18 cellular contexts compared by ENCODE assay signal in genomic region chr2:181178130-181178529, GRCh38.
A peak's percentile ranks its signal among the peaks of the same experiment; 100 is the strongest.
DNase-seq lines count a peak whose midpoint lies in the region; ATAC-seq and TF ChIP-seq lines count a peak whose summit lies in the region.
"Had no signal": no experiment of that assay in that cellular context is flagged by ENCODE, and none has a peak within 500 bp of the region (broad histone marks: within the 10 kb centered on the region; RNA-seq: fewer than 3 reads in every experiment).

No MANE protein-coding gene starts in this region.

- CTCF ChIA-PET in activated naive CD4-positive, alpha-beta T cell treated with anti-CD3 and anti-CD28 coated beads, Interleukin-2, amount 10 ng/mL, durations not matched to agents 7 days and 5 days (lab: Charles Lee), result interaction anchor here (0.7 to 1.8 kb wide), 11 partner anchors 9 to 280 kb away, joined by 3 to 9 read pairs (median 3); no protein-coding TSS in a partner anchor
- CTCF ChIA-PET in activated CD4-positive, alpha-beta memory T cell treated with anti-CD3 and anti-CD28 coated beads for 36 hours (lab: Charles Lee), result interaction anchor here (0.7 to 1.5 kb wide), 7 partner anchors 8 to 126 kb away, joined by 3 to 5 read pairs (median 3); no protein-coding TSS in a partner anchor

- in situ Hi-C loops in gastrocnemius medialis (cut with MboI; ENCODE audit: low sequenced_read_pairs in 4 of 4), result no loop called here

- no peak overlapping the region for H3K4me3 ChIP-seq in gastrocnemius medialis
- H3K4me3 ChIP-seq: HAP-1, Peyer's patch, sigmoid colon, upper lobe of left lung had no signal

- H3K27ac ChIP-seq in gastrocnemius medialis, result no peak overlapping the region
- H3K27ac ChIP-seq: neutrophil, Peyer's patch, sigmoid colon, upper lobe of left lung, WERI-Rb-1 had no signal

- no peak overlapping the region for H3K27ac Mint-ChIP-seq in activated naive CD4-positive, alpha-beta T cell treated with anti-CD3 and anti-CD28 coated beads, Interleukin-2, amount 50 U/mL, for 72 hours
- no peak overlapping the region for H3K27ac Mint-ChIP-seq in activated naive CD4-positive, alpha-beta T cell treated with anti-CD3 and anti-CD28 coated beads, Interleukin-2, amount 10 ng/mL, durations not matched to agents 7 days and 5 days
- peak overlapping the region; percentile 73 for H3K27ac Mint-ChIP-seq in activated CD4-positive, alpha-beta memory T cell treated with anti-CD3 and anti-CD28 coated beads for 36 hours
- peak overlapping the region in 1 of 2 donors; percentile 55 for H3K27ac Mint-ChIP-seq in stimulated activated naive CD8-positive, alpha-beta T cell treated with anti-CD3 and anti-CD28 coated beads, Interleukin-15, amount 100 ng/mL, for 72 hours
- no peak overlapping the region for H3K27ac Mint-ChIP-seq in HFFc6
- H3K27ac Mint-ChIP-seq: dendritic cell treated with granulocyte-macrophage colony-stimulating factor and Interleukin-4, amounts not matched to agents 40 ng/mL and 50 ng/mL, for 4 days had no signal

- H3K9me3 Mint-ChIP-seq in activated naive CD4-positive, alpha-beta T cell treated with anti-CD3 and anti-CD28 coated beads, Interleukin-2, amount 50 U/mL, for 72 hours, result peaks cover 0 to 9% of the 10 kb centered on the region in 2 donors
- peaks cover 15% of the 10 kb centered on the region for H3K9me3 Mint-ChIP-seq in activated naive CD4-positive, alpha-beta T cell treated with anti-CD3 and anti-CD28 coated beads, Interleukin-2, amount 10 ng/mL, durations not matched to agents 7 days and 5 days
- no peaks in the 10 kb centered on the region for H3K9me3 Mint-ChIP-seq in activated CD4-positive, alpha-beta memory T cell treated with anti-CD3 and anti-CD28 coated beads for 36 hours
- H3K9me3 Mint-ChIP-seq in stimulated activated naive CD8-positive, alpha-beta T cell treated with anti-CD3 and anti-CD28 coated beads, Interleukin-15, amount 100 ng/mL, for 72 hours, result peaks cover 5 to 16% of the 10 kb centered on the region in 2 donors
- H3K9me3 Mint-ChIP-seq in HFFc6, result no peaks in the 10 kb centered on the region

- TF ChIP-seq CTCF in gastrocnemius medialis (IDR thresholded peaks at IDR 0.05 in 4 of 5, conservative IDR thresholded peaks at IDR 0.05 in 1 of 5) (no peak), HFFc6 (IDR thresholded peaks at IDR 0.05) (no peak)

- H3K4me1 ChIP-seq in gastrocnemius medialis, result peaks cover 4 to 14% of the 10 kb centered on the region in 2 donors
- H3K4me1 ChIP-seq: HAP-1, Peyer's patch, upper lobe of left lung had no signal

- no peak for TF ChIP-seq POLR2A in gastrocnemius medialis (IDR thresholded peaks at IDR 0.05)

- POLR2A ChIA-PET in activated CD4-positive, alpha-beta memory T cell treated with anti-CD3 and anti-CD28 coated beads for 36 hours (lab: Charles Lee), result no interaction called here

- peaks cover 34% of the 10 kb centered on the region for H3K4me1 Mint-ChIP-seq in activated naive CD4-positive, alpha-beta T cell treated with anti-CD3 and anti-CD28 coated beads, Interleukin-2, amount 10 ng/mL, durations not matched to agents 7 days and 5 days
- H3K4me1 Mint-ChIP-seq in activated CD4-positive, alpha-beta memory T cell treated with anti-CD3 and anti-CD28 coated beads for 36 hours (ENCODE audit: low read depth), result peaks cover 46% of the 10 kb centered on the region
- H3K4me1 Mint-ChIP-seq in stimulated activated naive CD8-positive, alpha-beta T cell treated with anti-CD3 and anti-CD28 coated beads, Interleukin-15, amount 100 ng/mL, for 72 hours, result peaks cover 58% of the 10 kb centered on the region
- peaks cover 19% of the 10 kb centered on the region; the same call in 1 of the 2 replicates for H3K4me1 Mint-ChIP-seq in HFFc6 (ENCODE audit: low read depth)

- H3K9me3 ChIP-seq in gastrocnemius medialis, result no peaks in the 10 kb centered on the region
- H3K9me3 ChIP-seq: HAP-1, neutrophil, Peyer's patch, sigmoid colon, upper lobe of left lung had no signal

- no peaks in the 10 kb centered on the region for H3K27me3 Mint-ChIP-seq in activated naive CD4-positive, alpha-beta T cell treated with anti-CD3 and anti-CD28 coated beads, Interleukin-2, amount 10 ng/mL, durations not matched to agents 7 days and 5 days
- H3K27me3 Mint-ChIP-seq in activated CD4-positive, alpha-beta memory T cell treated with anti-CD3 and anti-CD28 coated beads for 36 hours, result no peaks in the 10 kb centered on the region
- H3K27me3 Mint-ChIP-seq in stimulated activated naive CD8-positive, alpha-beta T cell treated with anti-CD3 and anti-CD28 coated beads, Interleukin-15, amount 100 ng/mL, for 72 hours, result no peaks in the 10 kb centered on the region
- H3K27me3 Mint-ChIP-seq in HFFc6 (ENCODE audit: insufficient read depth), result no peaks in the 10 kb centered on the region
- H3K27me3 Mint-ChIP-seq: dendritic cell treated with granulocyte-macrophage colony-stimulating factor and Interleukin-4, amounts not matched to agents 40 ng/mL and 50 ng/mL, for 4 days had no signal

- H3K36me3 Mint-ChIP-seq in activated naive CD4-positive, alpha-beta T cell treated with anti-CD3 and anti-CD28 coated beads, Interleukin-2, amount 50 U/mL, for 72 hours, result peaks cover 10 to 30% of the 10 kb centered on the region in 2 donors
- peaks cover 32% of the 10 kb centered on the region for H3K36me3 Mint-ChIP-seq in activated naive CD4-positive, alpha-beta T cell treated with anti-CD3 and anti-CD28 coated beads, Interleukin-2, amount 10 ng/mL, durations not matched to agents 7 days and 5 days
- H3K36me3 Mint-ChIP-seq in activated CD4-positive, alpha-beta memory T cell treated with anti-CD3 and anti-CD28 coated beads for 36 hours, result peaks cover 5% of the 10 kb centered on the region
- H3K36me3 Mint-ChIP-seq in HFFc6 (ENCODE audit: low read depth), result no peaks in the 10 kb centered on the region

- peak in 1 of 2 donors; percentile 21 for DNase-seq in activated naive CD4-positive, alpha-beta T cell treated with anti-CD3 and anti-CD28 coated beads, Interleukin-2, amount 50 U/mL, for 72 hours (ENCODE audit: low spot score in 2 of 2)
- DNase-seq in activated naive CD4-positive, alpha-beta T cell treated with anti-CD3 and anti-CD28 coated beads, Interleukin-2, amount 10 ng/mL, durations not matched to agents 7 days and 5 days, result no peak
- no peak for DNase-seq in activated CD4-positive, alpha-beta memory T cell treated with anti-CD3 and anti-CD28 coated beads for 36 hours
- no peak for DNase-seq in stimulated activated naive CD8-positive, alpha-beta T cell treated with anti-CD3 and anti-CD28 coated beads, Interleukin-15, amount 100 ng/mL, for 72 hours
- DNase-seq in gastrocnemius medialis, result no peak
- DNase-seq in AG20443 (ENCODE audit: low spot score), result no peak
- DNase-seq in HFFc6, result no peak
- DNase-seq: kidney, NCI-H2029 treated with DMSO at 0.1 percent for 48 hours, NCI-H526 treated with DMSO at 0.1 percent for 48 hours, sigmoid colon, upper lobe of left lung had no signal

- intact Hi-C loops in activated CD4-positive, alpha-beta memory T cell treated with anti-CD3 and anti-CD28 coated beads for 36 hours (cut with micrococcal nuclease), result loop anchor here (2.0 to 5.0 kb wide), 6 partner anchors 13 to 281 kb away; no protein-coding TSS in a partner anchor
- intact Hi-C loops in gastrocnemius medialis (cut with DNase I; ENCODE audit: low total_unique reads), result no loop called here

- no peaks in the 10 kb centered on the region for H3K36me3 ChIP-seq in gastrocnemius medialis
- H3K36me3 ChIP-seq: HAP-1, neutrophil, Peyer's patch, sigmoid colon, upper lobe of left lung, WERI-Rb-1 had no signal

- ATAC-seq in activated naive CD4-positive, alpha-beta T cell treated with anti-CD3 and anti-CD28 coated beads, Interleukin-2, amount 50 U/mL, for 72 hours, result peak; percentile 64 to 91
- ATAC-seq in HG02759 (IDR thresholded peaks at IDR 0.05; ENCODE audit: unreplicated experiment) (peak; percentile 49), gastrocnemius medialis (no peak)
- peak; percentile 83 for ATAC-seq in stimulated activated naive CD8-positive, alpha-beta T cell treated with anti-CD3 and anti-CD28 coated beads, Interleukin-15, amount 100 ng/mL, for 72 hours

- H3K4me3 Mint-ChIP-seq in activated naive CD4-positive, alpha-beta T cell treated with anti-CD3 and anti-CD28 coated beads, Interleukin-2, amount 10 ng/mL, durations not matched to agents 7 days and 5 days, result no peak overlapping the region
- no peak overlapping the region for H3K4me3 Mint-ChIP-seq in activated CD4-positive, alpha-beta memory T cell treated with anti-CD3 and anti-CD28 coated beads for 36 hours
- H3K4me3 Mint-ChIP-seq in stimulated activated naive CD8-positive, alpha-beta T cell treated with anti-CD3 and anti-CD28 coated beads, Interleukin-15, amount 100 ng/mL, for 72 hours, result peak overlapping the region in 1 of 2 donors; percentile 23
- H3K4me3 Mint-ChIP-seq in HFFc6, result no peak overlapping the region
- H3K4me3 Mint-ChIP-seq: dendritic cell treated with granulocyte-macrophage colony-stimulating factor and Interleukin-4, amounts not matched to agents 40 ng/mL and 50 ng/mL, for 4 days had no signal

- no peaks in the 10 kb centered on the region for H3K27me3 ChIP-seq in gastrocnemius medialis
- H3K27me3 ChIP-seq: neutrophil, Peyer's patch, sigmoid colon, upper lobe of left lung had no signal

Comparison
In these comparisons a context has a peak if more than half of its experiments do, and no peak if none do; other contexts are left out.
1. ATAC-seq: peak in activated naive CD4-positive, alpha-beta T cell treated with anti-CD3 and anti-CD28 coated beads, Interleukin-2, amount 50 U/mL, for 72 hours (2 of 2), HG02759 (single experiment) and stimulated activated naive CD8-positive, alpha-beta T cell treated with anti-CD3 and anti-CD28 coated beads, Interleukin-15, amount 100 ng/mL, for 72 hours (single experiment); none in gastrocnemius medialis (0 of 2).